1 cellular context compared by ENCODE assay signal in the genomic region with DNA sequence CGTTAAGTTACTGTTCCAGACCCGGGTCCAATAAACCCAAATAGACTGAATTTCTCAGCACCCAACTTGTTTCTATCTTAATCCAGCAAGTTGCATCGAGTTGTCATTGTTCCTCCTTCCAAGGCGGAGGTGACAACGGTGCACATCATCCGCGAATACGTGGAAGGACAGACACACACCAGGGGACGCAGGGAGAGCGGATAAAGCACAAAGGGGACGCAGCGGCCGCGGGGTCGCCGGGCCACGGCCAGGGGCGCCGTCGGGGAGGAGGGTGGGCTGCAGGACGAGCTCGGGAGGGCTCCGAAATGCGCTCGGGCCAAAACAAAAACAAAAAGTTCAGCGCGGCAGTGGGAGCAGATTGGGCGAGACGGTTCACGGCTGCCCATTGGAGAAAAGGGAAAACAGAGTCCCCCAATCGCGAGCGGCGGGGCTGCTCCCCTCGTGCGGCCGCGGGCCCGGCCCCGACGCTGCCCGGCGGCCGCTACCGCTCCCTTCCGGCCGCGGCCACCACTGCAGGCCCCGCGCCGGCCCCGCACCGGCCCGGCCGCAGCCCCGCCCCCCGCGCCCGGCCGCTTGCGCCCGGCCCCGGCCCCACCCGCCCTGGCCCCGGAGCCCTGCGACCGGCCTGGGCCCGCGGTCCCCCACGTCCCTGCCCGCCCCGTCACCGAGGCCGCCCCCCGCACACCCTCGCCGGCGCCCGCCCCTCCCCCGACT.
TF ChIP-seq lines count a peak whose summit lies in the region.

No MANE protein-coding gene starts in this region.

TF ChIP-seq in K562, 482 proteins besides CTCF, POLR2A, EP300 and RAD21 (continued from another document and continues in another):
- TF ChIP-seq E2F8 (IDR thresholded peaks at IDR 0.05; ENCODE audit: low read depth, partially characterized antibody): no peak
- TF ChIP-seq POU5F1 (IDR thresholded peaks at IDR 0.05; ENCODE audit: borderline replicate concordance, low read depth, low read length, partially characterized antibody): no peak
- TF ChIP-seq, protein P1, sequence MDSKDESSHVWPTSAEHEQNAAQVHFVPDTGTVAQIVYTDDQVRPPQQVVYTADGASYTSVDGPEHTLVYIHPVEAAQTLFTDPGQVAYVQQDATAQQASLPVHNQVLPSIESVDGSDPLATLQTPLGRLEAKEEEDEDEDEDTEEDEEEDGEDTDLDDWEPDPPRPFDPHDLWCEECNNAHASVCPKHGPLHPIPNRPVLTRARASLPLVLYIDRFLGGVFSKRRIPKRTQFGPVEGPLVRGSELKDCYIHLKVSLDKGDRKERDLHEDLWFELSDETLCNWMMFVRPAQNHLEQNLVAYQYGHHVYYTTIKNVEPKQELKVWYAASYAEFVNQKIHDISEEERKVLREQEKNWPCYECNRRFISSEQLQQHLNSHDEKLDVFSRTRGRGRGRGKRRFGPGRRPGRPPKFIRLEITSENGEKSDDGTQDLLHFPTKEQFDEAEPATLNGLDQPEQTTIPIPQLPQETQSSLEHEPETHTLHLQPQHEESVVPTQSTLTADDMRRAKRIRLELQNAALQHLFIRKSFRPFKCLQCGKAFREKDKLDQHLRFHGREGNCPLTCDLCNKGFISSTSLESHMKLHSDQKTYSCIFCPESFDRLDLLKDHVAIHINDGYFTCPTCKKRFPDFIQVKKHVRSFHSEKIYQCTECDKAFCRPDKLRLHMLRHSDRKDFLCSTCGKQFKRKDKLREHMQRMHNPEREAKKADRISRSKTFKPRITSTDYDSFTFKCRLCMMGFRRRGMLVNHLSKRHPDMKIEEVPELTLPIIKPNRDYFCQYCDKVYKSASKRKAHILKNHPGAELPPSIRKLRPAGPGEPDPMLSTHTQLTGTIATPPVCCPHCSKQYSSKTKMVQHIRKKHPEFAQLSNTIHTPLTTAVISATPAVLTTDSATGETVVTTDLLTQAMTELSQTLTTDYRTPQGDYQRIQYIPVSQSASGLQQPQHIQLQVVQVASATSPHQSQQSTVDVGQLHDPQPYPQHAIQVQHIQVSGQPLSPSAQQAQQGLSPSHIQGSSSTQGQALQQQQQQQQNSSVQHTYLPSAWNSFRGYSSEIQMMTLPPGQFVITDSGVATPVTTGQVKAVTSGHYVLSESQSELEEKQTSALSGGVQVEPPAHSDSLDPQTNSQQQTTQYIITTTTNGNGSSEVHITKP (IDR thresholded peaks at IDR 0.05; ENCODE audit: partially characterized antibody): no peak
- TF ChIP-seq, protein P2, sequence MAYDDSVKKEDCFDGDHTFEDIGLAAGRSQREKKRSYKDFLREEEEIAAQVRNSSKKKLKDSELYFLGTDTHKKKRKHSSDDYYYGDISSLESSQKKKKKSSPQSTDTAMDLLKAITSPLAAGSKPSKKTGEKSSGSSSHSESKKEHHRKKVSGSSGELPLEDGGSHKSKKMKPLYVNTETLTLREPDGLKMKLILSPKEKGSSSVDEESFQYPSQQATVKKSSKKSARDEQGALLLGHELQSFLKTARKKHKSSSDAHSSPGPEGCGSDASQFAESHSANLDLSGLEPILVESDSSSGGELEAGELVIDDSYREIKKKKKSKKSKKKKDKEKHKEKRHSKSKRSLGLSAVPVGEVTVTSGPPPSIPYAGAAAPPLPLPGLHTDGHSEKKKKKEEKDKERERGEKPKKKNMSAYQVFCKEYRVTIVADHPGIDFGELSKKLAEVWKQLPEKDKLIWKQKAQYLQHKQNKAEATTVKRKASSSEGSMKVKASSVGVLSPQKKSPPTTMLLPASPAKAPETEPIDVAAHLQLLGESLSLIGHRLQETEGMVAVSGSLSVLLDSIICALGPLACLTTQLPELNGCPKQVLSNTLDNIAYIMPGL (CRISPR knock-in tag; IDR thresholded peaks at IDR 0.05): 0 out of 2 replicates have a peak, but pooled peaks have one; percentile 62
- 0 out of 2 replicates have a peak, but pooled peaks have one; percentile 16 for TF ChIP-seq SMARCA4 (IDR thresholded peaks at IDR 0.05)
- TF ChIP-seq ZNF766 (CRISPR knock-in tag; conservative IDR thresholded peaks at IDR 0.05): no peak
- TF ChIP-seq SRSF7 (optimal IDR thresholded peaks at IDR 0.05; ENCODE audit: low read depth, low read length): no peak
- peak; percentile 73 for TF ChIP-seq ZNF785 (CRISPR knock-in tag; IDR thresholded peaks at IDR 0.05)
- TF ChIP-seq ZZZ3 (IDR thresholded peaks at IDR 0.05): no peak
- no peak for TF ChIP-seq TBP (optimal IDR thresholded peaks at IDR 0.05; ENCODE audit: low read depth, low read length)
- no peak for TF ChIP-seq CBFA2T3 (IDR thresholded peaks at IDR 0.05)
- no peak for TF ChIP-seq SLC30A9 (CRISPR knock-in tag; IDR thresholded peaks at IDR 0.05)
- TF ChIP-seq CCNT2 (IDR thresholded peaks at IDR 0.05; ENCODE audit: borderline replicate concordance, extremely low read depth, insufficient read length, low read depth, low read length): peak; percentile 68
- TF ChIP-seq PTTG1 (tag; IDR thresholded peaks at IDR 0.05; ENCODE audit: low read depth): no peak
- TF ChIP-seq SMAD1 (IDR thresholded peaks at IDR 0.05; ENCODE audit: low read depth, low read length, partially characterized antibody): no peak
- peak; percentile 73 for TF ChIP-seq RBFOX2 (IDR thresholded peaks at IDR 0.05; ENCODE audit: low read depth, low read length)
- TF ChIP-seq KDM5B (IDR thresholded peaks at IDR 0.05; ENCODE audit: insufficient replicate concordance, low read depth, low read length): peak; percentile 55
- TF ChIP-seq, protein P3, sequence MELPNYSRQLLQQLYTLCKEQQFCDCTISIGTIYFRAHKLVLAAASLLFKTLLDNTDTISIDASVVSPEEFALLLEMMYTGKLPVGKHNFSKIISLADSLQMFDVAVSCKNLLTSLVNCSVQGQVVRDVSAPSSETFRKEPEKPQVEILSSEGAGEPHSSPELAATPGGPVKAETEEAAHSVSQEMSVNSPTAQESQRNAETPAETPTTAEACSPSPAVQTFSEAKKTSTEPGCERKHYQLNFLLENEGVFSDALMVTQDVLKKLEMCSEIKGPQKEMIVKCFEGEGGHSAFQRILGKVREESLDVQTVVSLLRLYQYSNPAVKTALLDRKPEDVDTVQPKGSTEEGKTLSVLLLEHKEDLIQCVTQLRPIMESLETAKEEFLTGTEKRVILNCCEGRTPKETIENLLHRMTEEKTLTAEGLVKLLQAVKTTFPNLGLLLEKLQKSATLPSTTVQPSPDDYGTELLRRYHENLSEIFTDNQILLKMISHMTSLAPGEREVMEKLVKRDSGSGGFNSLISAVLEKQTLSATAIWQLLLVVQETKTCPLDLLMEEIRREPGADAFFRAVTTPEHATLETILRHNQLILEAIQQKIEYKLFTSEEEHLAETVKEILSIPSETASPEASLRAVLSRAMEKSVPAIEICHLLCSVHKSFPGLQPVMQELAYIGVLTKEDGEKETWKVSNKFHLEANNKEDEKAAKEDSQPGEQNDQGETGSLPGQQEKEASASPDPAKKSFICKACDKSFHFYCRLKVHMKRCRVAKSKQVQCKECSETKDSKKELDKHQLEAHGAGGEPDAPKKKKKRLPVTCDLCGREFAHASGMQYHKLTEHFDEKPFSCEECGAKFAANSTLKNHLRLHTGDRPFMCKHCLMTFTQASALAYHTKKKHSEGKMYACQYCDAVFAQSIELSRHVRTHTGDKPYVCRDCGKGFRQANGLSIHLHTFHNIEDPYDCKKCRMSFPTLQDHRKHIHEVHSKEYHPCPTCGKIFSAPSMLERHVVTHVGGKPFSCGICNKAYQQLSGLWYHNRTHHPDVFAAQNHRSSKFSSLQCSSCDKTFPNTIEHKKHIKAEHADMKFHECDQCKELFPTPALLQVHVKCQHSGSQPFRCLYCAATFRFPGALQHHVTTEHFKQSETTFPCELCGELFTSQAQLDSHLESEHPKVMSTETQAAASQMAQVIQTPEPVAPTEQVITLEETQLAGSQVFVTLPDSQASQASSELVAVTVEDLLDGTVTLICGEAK (IDR thresholded peaks at IDR 0.05): peak; percentile 51; the same call in 1 of the 2 replicates
- TF ChIP-seq, protein P3 (CRISPR knock-in tag; IDR thresholded peaks at IDR 0.05): no peak
- peak; percentile 8 for TF ChIP-seq TAF1 (IDR thresholded peaks at IDR 0.05; ENCODE audit: control insufficient read depth, extremely low read depth, insufficient read depth, low read length, severe bottlenecking)
- TF ChIP-seq EHMT2 (IDR thresholded peaks at IDR 0.05): no peak
- TF ChIP-seq POLR2AphosphoS5 (IDR thresholded peaks at IDR 0.05; ENCODE audit: control insufficient read depth, insufficient read depth, low read depth, low read length): no peak
- TF ChIP-seq, protein P4, sequence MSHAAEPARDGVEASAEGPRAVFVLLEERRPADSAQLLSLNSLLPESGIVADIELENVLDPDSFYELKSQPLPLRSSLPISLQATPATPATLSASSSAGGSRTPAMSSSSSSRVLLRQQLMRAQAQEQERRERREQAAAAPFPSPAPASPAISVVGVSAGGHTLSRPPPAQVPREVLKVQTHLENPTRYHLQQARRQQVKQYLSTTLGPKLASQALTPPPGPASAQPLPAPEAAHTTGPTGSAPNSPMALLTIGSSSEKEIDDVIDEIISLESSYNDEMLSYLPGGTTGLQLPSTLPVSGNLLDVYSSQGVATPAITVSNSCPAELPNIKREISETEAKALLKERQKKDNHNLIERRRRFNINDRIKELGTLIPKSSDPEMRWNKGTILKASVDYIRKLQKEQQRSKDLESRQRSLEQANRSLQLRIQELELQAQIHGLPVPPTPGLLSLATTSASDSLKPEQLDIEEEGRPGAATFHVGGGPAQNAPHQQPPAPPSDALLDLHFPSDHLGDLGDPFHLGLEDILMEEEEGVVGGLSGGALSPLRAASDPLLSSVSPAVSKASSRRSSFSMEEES (CRISPR knock-in tag; IDR thresholded peaks at IDR 0.05): no peak
- no peak for TF ChIP-seq NR2F6 (CRISPR knock-in tag; IDR thresholded peaks at IDR 0.05)
- 0 out of 2 replicates have a peak, but pooled peaks have one; percentile 12 for TF ChIP-seq BCOR (IDR thresholded peaks at IDR 0.05)
- no peak for TF ChIP-seq KLF16 (IDR thresholded peaks at IDR 0.05)
- TF ChIP-seq L3MBTL2 (IDR thresholded peaks at IDR 0.05): peak; percentile 71
- TF ChIP-seq HDAC3 (IDR thresholded peaks at IDR 0.05; ENCODE audit: borderline replicate concordance, partially characterized antibody): no peak
- no peak for TF ChIP-seq ZC3H4 (CRISPR knock-in tag; IDR thresholded peaks at IDR 0.05; ENCODE audit: borderline replicate concordance)
- TF ChIP-seq ZNF639 (CRISPR knock-in tag; conservative IDR thresholded peaks at IDR 0.05 in 1 of 2, IDR thresholded peaks at IDR 0.05 in 1 of 2): no peak
- no peak for TF ChIP-seq DLX4 (CRISPR knock-in tag; IDR thresholded peaks at IDR 0.05)
- TF ChIP-seq MYC (IDR thresholded peaks at IDR 0.05; ENCODE audit: low read depth, low read length): peak; percentile 38
- TF ChIP-seq MYC (CRISPR knock-in tag; IDR thresholded peaks at IDR 0.05; ENCODE audit: borderline replicate concordance, low read depth): no peak
